Comparison of ENCODE assay signal across 1 cellular context in genomic region chr7:116511552-116512523, GRCh38.
TF ChIP-seq lines count a peak whose summit lies in the region.

No MANE protein-coding gene starts in this region.

TF ChIP-seq in K562, 482 proteins besides CTCF, POLR2A, EP300 and RAD21 (continued from another document):
- peak; percentile 58 to 59 for TF ChIP-seq AFF1 (IDR thresholded peaks at IDR 0.05; ENCODE audit: low read depth in 1 of 2, partially characterized antibody in 2 of 2)
- TF ChIP-seq ZNF589 (CRISPR knock-in tag; IDR thresholded peaks at IDR 0.05; ENCODE audit: low read depth), result peak; percentile 90
- TF ChIP-seq, protein P1, sequence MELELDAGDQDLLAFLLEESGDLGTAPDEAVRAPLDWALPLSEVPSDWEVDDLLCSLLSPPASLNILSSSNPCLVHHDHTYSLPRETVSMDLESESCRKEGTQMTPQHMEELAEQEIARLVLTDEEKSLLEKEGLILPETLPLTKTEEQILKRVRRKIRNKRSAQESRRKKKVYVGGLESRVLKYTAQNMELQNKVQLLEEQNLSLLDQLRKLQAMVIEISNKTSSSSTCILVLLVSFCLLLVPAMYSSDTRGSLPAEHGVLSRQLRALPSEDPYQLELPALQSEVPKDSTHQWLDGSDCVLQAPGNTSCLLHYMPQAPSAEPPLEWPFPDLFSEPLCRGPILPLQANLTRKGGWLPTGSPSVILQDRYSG (tag; conservative IDR thresholded peaks at IDR 0.05; ENCODE audit: low read depth), result peak; percentile 74; the same call in 1 of the 2 replicates
- TF ChIP-seq, protein P2, sequence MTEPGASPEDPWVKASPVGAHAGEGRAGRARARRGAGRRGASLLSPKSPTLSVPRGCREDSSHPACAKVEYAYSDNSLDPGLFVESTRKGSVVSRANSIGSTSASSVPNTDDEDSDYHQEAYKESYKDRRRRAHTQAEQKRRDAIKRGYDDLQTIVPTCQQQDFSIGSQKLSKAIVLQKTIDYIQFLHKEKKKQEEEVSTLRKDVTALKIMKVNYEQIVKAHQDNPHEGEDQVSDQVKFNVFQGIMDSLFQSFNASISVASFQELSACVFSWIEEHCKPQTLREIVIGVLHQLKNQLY (CRISPR knock-in tag; conservative IDR thresholded peaks at IDR 0.05), result no peak
- TF ChIP-seq ARID4B (CRISPR knock-in tag; IDR thresholded peaks at IDR 0.05), result peak; percentile 56; the same call in 1 of the 2 replicates
- no peak for TF ChIP-seq THRAP3 (IDR thresholded peaks at IDR 0.05; ENCODE audit: borderline replicate concordance)
- TF ChIP-seq ZNF224 (CRISPR knock-in tag; IDR thresholded peaks at IDR 0.05), result no peak
- TF ChIP-seq ASH1L (IDR thresholded peaks at IDR 0.05; ENCODE audit: borderline replicate concordance, low read depth, partially characterized antibody), result no peak
- 0 out of 2 replicates have a peak, but pooled peaks have one; percentile 28 for TF ChIP-seq JUNB (CRISPR knock-in tag; conservative IDR thresholded peaks at IDR 0.05)
- no peak for TF ChIP-seq ZFPM2 (CRISPR knock-in tag; IDR thresholded peaks at IDR 0.05)
- no peak for TF ChIP-seq TAL1 (IDR thresholded peaks at IDR 0.05)
- no peak for TF ChIP-seq ZNF384 (IDR thresholded peaks at IDR 0.05; ENCODE audit: low read depth, low read length)
- TF ChIP-seq, protein P3, sequence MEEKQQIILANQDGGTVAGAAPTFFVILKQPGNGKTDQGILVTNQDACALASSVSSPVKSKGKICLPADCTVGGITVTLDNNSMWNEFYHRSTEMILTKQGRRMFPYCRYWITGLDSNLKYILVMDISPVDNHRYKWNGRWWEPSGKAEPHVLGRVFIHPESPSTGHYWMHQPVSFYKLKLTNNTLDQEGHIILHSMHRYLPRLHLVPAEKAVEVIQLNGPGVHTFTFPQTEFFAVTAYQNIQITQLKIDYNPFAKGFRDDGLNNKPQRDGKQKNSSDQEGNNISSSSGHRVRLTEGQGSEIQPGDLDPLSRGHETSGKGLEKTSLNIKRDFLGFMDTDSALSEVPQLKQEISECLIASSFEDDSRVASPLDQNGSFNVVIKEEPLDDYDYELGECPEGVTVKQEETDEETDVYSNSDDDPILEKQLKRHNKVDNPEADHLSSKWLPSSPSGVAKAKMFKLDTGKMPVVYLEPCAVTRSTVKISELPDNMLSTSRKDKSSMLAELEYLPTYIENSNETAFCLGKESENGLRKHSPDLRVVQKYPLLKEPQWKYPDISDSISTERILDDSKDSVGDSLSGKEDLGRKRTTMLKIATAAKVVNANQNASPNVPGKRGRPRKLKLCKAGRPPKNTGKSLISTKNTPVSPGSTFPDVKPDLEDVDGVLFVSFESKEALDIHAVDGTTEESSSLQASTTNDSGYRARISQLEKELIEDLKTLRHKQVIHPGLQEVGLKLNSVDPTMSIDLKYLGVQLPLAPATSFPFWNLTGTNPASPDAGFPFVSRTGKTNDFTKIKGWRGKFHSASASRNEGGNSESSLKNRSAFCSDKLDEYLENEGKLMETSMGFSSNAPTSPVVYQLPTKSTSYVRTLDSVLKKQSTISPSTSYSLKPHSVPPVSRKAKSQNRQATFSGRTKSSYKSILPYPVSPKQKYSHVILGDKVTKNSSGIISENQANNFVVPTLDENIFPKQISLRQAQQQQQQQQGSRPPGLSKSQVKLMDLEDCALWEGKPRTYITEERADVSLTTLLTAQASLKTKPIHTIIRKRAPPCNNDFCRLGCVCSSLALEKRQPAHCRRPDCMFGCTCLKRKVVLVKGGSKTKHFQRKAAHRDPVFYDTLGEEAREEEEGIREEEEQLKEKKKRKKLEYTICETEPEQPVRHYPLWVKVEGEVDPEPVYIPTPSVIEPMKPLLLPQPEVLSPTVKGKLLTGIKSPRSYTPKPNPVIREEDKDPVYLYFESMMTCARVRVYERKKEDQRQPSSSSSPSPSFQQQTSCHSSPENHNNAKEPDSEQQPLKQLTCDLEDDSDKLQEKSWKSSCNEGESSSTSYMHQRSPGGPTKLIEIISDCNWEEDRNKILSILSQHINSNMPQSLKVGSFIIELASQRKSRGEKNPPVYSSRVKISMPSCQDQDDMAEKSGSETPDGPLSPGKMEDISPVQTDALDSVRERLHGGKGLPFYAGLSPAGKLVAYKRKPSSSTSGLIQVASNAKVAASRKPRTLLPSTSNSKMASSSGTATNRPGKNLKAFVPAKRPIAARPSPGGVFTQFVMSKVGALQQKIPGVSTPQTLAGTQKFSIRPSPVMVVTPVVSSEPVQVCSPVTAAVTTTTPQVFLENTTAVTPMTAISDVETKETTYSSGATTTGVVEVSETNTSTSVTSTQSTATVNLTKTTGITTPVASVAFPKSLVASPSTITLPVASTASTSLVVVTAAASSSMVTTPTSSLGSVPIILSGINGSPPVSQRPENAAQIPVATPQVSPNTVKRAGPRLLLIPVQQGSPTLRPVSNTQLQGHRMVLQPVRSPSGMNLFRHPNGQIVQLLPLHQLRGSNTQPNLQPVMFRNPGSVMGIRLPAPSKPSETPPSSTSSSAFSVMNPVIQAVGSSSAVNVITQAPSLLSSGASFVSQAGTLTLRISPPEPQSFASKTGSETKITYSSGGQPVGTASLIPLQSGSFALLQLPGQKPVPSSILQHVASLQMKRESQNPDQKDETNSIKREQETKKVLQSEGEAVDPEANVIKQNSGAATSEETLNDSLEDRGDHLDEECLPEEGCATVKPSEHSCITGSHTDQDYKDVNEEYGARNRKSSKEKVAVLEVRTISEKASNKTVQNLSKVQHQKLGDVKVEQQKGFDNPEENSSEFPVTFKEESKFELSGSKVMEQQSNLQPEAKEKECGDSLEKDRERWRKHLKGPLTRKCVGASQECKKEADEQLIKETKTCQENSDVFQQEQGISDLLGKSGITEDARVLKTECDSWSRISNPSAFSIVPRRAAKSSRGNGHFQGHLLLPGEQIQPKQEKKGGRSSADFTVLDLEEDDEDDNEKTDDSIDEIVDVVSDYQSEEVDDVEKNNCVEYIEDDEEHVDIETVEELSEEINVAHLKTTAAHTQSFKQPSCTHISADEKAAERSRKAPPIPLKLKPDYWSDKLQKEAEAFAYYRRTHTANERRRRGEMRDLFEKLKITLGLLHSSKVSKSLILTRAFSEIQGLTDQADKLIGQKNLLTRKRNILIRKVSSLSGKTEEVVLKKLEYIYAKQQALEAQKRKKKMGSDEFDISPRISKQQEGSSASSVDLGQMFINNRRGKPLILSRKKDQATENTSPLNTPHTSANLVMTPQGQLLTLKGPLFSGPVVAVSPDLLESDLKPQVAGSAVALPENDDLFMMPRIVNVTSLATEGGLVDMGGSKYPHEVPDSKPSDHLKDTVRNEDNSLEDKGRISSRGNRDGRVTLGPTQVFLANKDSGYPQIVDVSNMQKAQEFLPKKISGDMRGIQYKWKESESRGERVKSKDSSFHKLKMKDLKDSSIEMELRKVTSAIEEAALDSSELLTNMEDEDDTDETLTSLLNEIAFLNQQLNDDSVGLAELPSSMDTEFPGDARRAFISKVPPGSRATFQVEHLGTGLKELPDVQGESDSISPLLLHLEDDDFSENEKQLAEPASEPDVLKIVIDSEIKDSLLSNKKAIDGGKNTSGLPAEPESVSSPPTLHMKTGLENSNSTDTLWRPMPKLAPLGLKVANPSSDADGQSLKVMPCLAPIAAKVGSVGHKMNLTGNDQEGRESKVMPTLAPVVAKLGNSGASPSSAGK (IDR thresholded peaks at IDR 0.05), result peak; percentile 95
- peak; percentile 71 for TF ChIP-seq RAD51 (IDR thresholded peaks at IDR 0.05; ENCODE audit: borderline replicate concordance, low read depth)
- TF ChIP-seq RBM25 (IDR thresholded peaks at IDR 0.05; ENCODE audit: low read depth, low read length, severe bottlenecking), result no peak
- TF ChIP-seq MAX (CRISPR knock-in tag; IDR thresholded peaks at IDR 0.05), result peak; percentile 59; the same call in 1 of the 2 replicates
- TF ChIP-seq HMGN3 (IDR thresholded peaks at IDR 0.05; ENCODE audit: borderline replicate concordance, extremely low read depth, insufficient read length, low read depth, low read length), result no peak
- TF ChIP-seq ERF (CRISPR knock-in tag; IDR thresholded peaks at IDR 0.05), result peak; percentile 68; the same call in 1 of the 2 replicates
- TF ChIP-seq CBFA2T2 (conservative IDR thresholded peaks at IDR 0.05), result no peak
- peak; percentile 77; the same call in 1 of the 2 replicates for TF ChIP-seq ZNF644 (tag; IDR thresholded peaks at IDR 0.05; ENCODE audit: low read depth)
- TF ChIP-seq, protein P4, sequence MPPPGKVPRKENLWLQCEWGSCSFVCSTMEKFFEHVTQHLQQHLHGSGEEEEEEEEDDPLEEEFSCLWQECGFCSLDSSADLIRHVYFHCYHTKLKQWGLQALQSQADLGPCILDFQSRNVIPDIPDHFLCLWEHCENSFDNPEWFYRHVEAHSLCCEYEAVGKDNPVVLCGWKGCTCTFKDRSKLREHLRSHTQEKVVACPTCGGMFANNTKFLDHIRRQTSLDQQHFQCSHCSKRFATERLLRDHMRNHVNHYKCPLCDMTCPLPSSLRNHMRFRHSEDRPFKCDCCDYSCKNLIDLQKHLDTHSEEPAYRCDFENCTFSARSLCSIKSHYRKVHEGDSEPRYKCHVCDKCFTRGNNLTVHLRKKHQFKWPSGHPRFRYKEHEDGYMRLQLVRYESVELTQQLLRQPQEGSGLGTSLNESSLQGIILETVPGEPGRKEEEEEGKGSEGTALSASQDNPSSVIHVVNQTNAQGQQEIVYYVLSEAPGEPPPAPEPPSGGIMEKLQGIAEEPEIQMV (tag; conservative IDR thresholded peaks at IDR 0.05; ENCODE audit: low read depth), result 0 out of 2 replicates have a peak, but pooled peaks have one; percentile 52
